Comparison of ENCODE assay signal across 8 cellular contexts in genomic region chr1:171188388-171189266, GRCh38.
DNase-seq lines count a peak whose midpoint lies in the region; ATAC-seq and TF ChIP-seq lines count a peak whose summit lies in the region.

No MANE protein-coding gene starts in this region.

- TF ChIP-seq CTCF in GM13977 (IDR thresholded peaks at IDR 0.05; ENCODE audit: extremely low read depth, insufficient read depth, missing control alignments): peak; percentile 73

- ATAC-seq in HG03175 (IDR thresholded peaks at IDR 0.05; ENCODE audit: unreplicated experiment) (peak; percentile 80), GM18520 (IDR thresholded peaks at IDR 0.05; ENCODE audit: unreplicated experiment) (no peak)

- H3K4me3 Mint-ChIP-seq in activated T-cell treated with anti-CD3 and anti-CD28 coated beads, Interleukin-2, amount 50 U/mL, for 24 hours: no peak overlapping the region

- no peaks in the 10 kb centered on the region for H3K36me3 Mint-ChIP-seq in activated T-cell treated with anti-CD3 and anti-CD28 coated beads, Interleukin-2, amount 50 U/mL, for 24 hours (ENCODE audit: low read depth)

- H3K9me3 Mint-ChIP-seq in activated T-cell treated with anti-CD3 and anti-CD28 coated beads, Interleukin-2, amount 50 U/mL, for 24 hours: no peaks in the 10 kb centered on the region

- no peak overlapping the region for H3K27ac Mint-ChIP-seq in activated T-cell treated with anti-CD3 and anti-CD28 coated beads, Interleukin-2, amount 50 U/mL, for 24 hours

- H3K4me1 Mint-ChIP-seq in activated T-cell treated with anti-CD3 and anti-CD28 coated beads, Interleukin-2, amount 50 U/mL, for 24 hours (ENCODE audit: low read depth): no peaks in the 10 kb centered on the region

- H3K27me3 Mint-ChIP-seq in activated T-cell treated with anti-CD3 and anti-CD28 coated beads, Interleukin-2, amount 50 U/mL, for 24 hours: peaks cover 25% of the 10 kb centered on the region

- DNase-seq in AG20443 (ENCODE audit: low spot score) (peak; percentile 67), GM13977 (ENCODE audit: low spot score) (peak; percentile 46), NCI-H748 treated with DMSO at 0.1 percent for 48 hours (lab: John Stamatoyannopoulos, UW) (peak; percentile 43), glomerular visceral epithelial cell (ENCODE audit: extremely low spot score) (peak; percentile 40), retina (peak; percentile 5)
- DNase-seq in activated T-cell treated with anti-CD3 and anti-CD28 coated beads, Interleukin-2, amount 50 U/mL, for 24 hours: peak; percentile 28

- in situ Hi-C loops in GM13977 (cut with MboI; ENCODE audit: low pct_unique_long_range_greater_than_20kb, low sequenced_read_pairs, unreplicated experiment): no loop called here

Comparison
In these comparisons a context has a peak if more than half of its experiments do, and no peak if none do; other contexts are left out.
1. DNase-seq: peak in every context shown above with its lines; median percentile 67 in AG20443; 46 in GM13977; 43 in NCI-H748 treated with DMSO at 0.1 percent for 48 hours; 40 in glomerular visceral epithelial cell; 28 in activated T-cell treated with anti-CD3 and anti-CD28 coated beads, Interleukin-2, amount 50 U/mL, for 24 hours; 5 in retina.